8 cellular contexts compared by ENCODE assay signal in genomic region chr14:49999216-49999761, GRCh38.
DNase-seq lines count a peak whose midpoint lies in the region; ATAC-seq lines count a peak whose summit lies in the region.

No MANE protein-coding gene starts in this region.

- no peak overlapping the region for H3K4me3 ChIP-seq in HAP-1

- H3K27me3 Mint-ChIP-seq in activated T-helper 17 cell treated with anti-CD3 and anti-CD28 coated beads, Interleukin-2, amount 50 U/mL, for 72 hours = no peaks in the 10 kb centered on the region

- no peaks in the 10 kb centered on the region for H3K9me3 Mint-ChIP-seq in activated T-helper 17 cell treated with anti-CD3 and anti-CD28 coated beads, Interleukin-2, amount 50 U/mL, for 72 hours

- peak overlapping the region; percentile 99 for H3K27ac Mint-ChIP-seq in activated T-helper 17 cell treated with anti-CD3 and anti-CD28 coated beads, Interleukin-2, amount 50 U/mL, for 72 hours

- H3K4me3 Mint-ChIP-seq in activated T-helper 17 cell treated with anti-CD3 and anti-CD28 coated beads, Interleukin-2, amount 50 U/mL, for 72 hours = peak overlapping the region; percentile 86

- H3K9me3 ChIP-seq in HAP-1 = no peaks in the 10 kb centered on the region

- peak; percentile 26 for ATAC-seq in HG03060 (IDR thresholded peaks at IDR 0.05; ENCODE audit: low read depth, unreplicated experiment)
- ATAC-seq in activated T-helper 17 cell treated with anti-CD3 and anti-CD28 coated beads, Interleukin-2, amount 50 U/mL, for 72 hours (replicated peaks) = peak; percentile 57

- no peaks in the 10 kb centered on the region for H3K36me3 ChIP-seq in HAP-1 (replicated peaks)

- H3K4me1 ChIP-seq in HAP-1 = peaks cover 11% of the 10 kb centered on the region

- in situ Hi-C loops in HAP-1 (cut with MboI; ENCODE audit: low sequenced_read_pairs) = no loop called here

- H3K27me3 ChIP-seq in HAP-1 (ENCODE audit: low read depth) = no peaks in the 10 kb centered on the region

- peak; percentile 33 for DNase-seq in DMS 273 (lab: John Stamatoyannopoulos, UW; ENCODE audit: unreplicated experiment)
- no peak for DNase-seq in DMS 273 treated with DMSO at 0.1 percent for 48 hours (lab: John Stamatoyannopoulos, UW)
- peak; percentile 70 for DNase-seq in RPMI8226
- peak; percentile 41 for DNase-seq in germinal center (ENCODE audit: low spot score)
- peak; percentile 77 for DNase-seq in renal cortical epithelial cell (ENCODE audit: low read depth)
- DNase-seq in HAP-1 (ENCODE audit: low spot score in 2 of 2) = no peak

- H3K4me1 Mint-ChIP-seq in activated T-helper 17 cell treated with anti-CD3 and anti-CD28 coated beads, Interleukin-2, amount 50 U/mL, for 72 hours = peaks cover 41% of the 10 kb centered on the region

- H3K36me3 Mint-ChIP-seq in activated T-helper 17 cell treated with anti-CD3 and anti-CD28 coated beads, Interleukin-2, amount 50 U/mL, for 72 hours (ENCODE audit: low read depth) = peaks cover 56% of the 10 kb centered on the region

Comparison
In these comparisons a context has a peak if more than half of its experiments do, and no peak if none do; other contexts are left out.
1. DNase-seq: peak in DMS 273 (single experiment), RPMI8226 (single experiment), germinal center (single experiment) and renal cortical epithelial cell (single experiment); none in DMS 273 treated with DMSO at 0.1 percent for 48 hours (single experiment) and HAP-1 (0 of 2).